9 cellular contexts compared by ENCODE assay signal in the genomic region with DNA sequence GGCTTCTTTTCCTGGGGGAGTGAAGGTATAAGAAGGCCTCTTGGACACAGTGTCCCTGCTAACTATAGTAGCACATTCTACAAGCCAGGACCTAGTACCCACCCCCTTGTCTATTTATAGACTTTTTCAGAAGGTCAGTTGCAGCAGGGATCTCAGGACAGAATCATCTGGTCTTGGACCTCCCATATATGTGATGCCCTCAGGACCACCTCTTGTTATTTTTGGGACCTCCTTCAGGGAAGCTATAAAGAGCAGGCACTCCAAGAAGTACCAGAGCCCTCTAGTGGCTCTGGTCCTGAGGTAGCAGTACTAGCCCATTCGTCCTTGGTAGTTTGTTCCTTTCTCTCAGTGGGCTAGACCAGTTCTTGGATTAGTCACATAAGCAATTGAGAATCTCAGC. TPM values are rescaled to one million over a fixed set of nuclear protein-coding genes. Genes with fewer than 3 reads are reported as not detected.
DNase-seq lines count a peak whose midpoint lies in the region; ATAC-seq, FAIRE-seq and TF ChIP-seq lines count a peak whose summit lies in the region.
"Had no signal": no experiment of that assay in that cellular context is flagged by ENCODE, and none has a peak within 500 bp of the region (broad histone marks: within the 10 kb centered on the region; RNA-seq: fewer than 3 reads in every experiment).

No MANE protein-coding gene starts in this region.

- no peak overlapping the region for H3K4me3 Mint-ChIP-seq in neural crest cell

- H3K4me1 Mint-ChIP-seq in neural crest cell: peaks cover 16% of the 10 kb centered on the region

- DNase-seq in LNCaP clone FGC (ENCODE audit: low read depth) (no peak), coronary artery (ENCODE audit: low spot score) (no peak), neural crest cell (ENCODE audit: low read depth, low spot score) (no peak), middle frontal gyrus (ENCODE audit: extremely low spot score, low spot score) (no peak), stomach (no peak)

- TF ChIP-seq CTCF in LNCaP clone FGC (IDR thresholded peaks at IDR 0.05; ENCODE audit: control insufficient read depth, extremely low read depth, insufficient read depth): peak; percentile 19; the same call in 1 of the 2 replicates
- no peak for TF ChIP-seq CTCF in coronary artery (IDR thresholded peaks at IDR 0.05)
- peak; percentile 52 for TF ChIP-seq CTCF in neural crest cell (conservative IDR thresholded peaks at IDR 0.05)
- TF ChIP-seq CTCF in stomach (IDR thresholded peaks at IDR 0.05): peak in 3 of 7 experiments; percentile 6 to 11 (median 9)

- peaks cover 50 to 75% (median 68%) of the 10 kb centered on the region in 4 donors for H3K36me3 ChIP-seq in stomach

- WGBS in stomach, 5 donors: 9 to 20% (median 10%) methylated on average over 1 of the region's 1 CpG

- H3K4me3 ChIP-seq in LNCaP clone FGC (ENCODE audit: low read depth, low read length) (no peak overlapping the region), coronary artery (no peak overlapping the region), stomach (no peak overlapping the region)

- H3K27me3 Mint-ChIP-seq in neural crest cell (ENCODE audit: low read depth): no peaks in the 10 kb centered on the region

- ATAC-seq in GM18498 (IDR thresholded peaks at IDR 0.05; ENCODE audit: unreplicated experiment) (no peak), HG03565 (IDR thresholded peaks at IDR 0.05; ENCODE audit: unreplicated experiment) (no peak)

- intact Hi-C loops in stomach (cut with DNase I; ENCODE audit: low total_unique reads): no loop called here

- H3K9me3 Mint-ChIP-seq in neural crest cell: no peaks in the 10 kb centered on the region

- H3K27me3 ChIP-seq in stomach: no peaks in the 10 kb centered on the region

- peak; percentile 23 for FAIRE-seq in G401.6 (lab: Jason Lieb, UNC)
- FAIRE-seq: colon had no signal

- H3K36me3 Mint-ChIP-seq in neural crest cell (ENCODE audit: low read depth): peaks cover 22% of the 10 kb centered on the region

- H3K27ac ChIP-seq in coronary artery (peak overlapping the region; percentile 33 to 49), stomach (peak overlapping the region in 1 of 5 donors; percentile 54)

- no peak overlapping the region for H3K27ac Mint-ChIP-seq in neural crest cell (ENCODE audit: unreplicated experiment)

- TF ChIP-seq EP300 in stomach (IDR thresholded peaks at IDR 0.05): no peak

- no peaks in the 10 kb centered on the region for H3K9me3 ChIP-seq in stomach

- peaks cover 10 to 28% (median 15%) of the 10 kb centered on the region in 4 donors for H3K4me1 ChIP-seq in stomach

- no peak for TF ChIP-seq POLR2A in stomach (IDR thresholded peaks at IDR 0.05)

RNA-seq across cellular contexts. Expression of gene COQ10A, which starts 4.3 kb away (rescaled TPM):
- 23.2 and 23.3 TPM in 2 replicates for total RNA-seq in neural crest cell
- total RNA-seq in stomach: 10 to 100 TPM in 2 of 5 donors, 1 to 10 TPM in 3; 6.8 to 86.4 (median 9.4) TPM
- polyA plus RNA-seq in stomach: 10 to 100 TPM in 1 of 3 donors, 1 to 10 TPM in 2; 4.4 to 10.1 (median 7.0) TPM

RNA-seq across cellular contexts. Expression of gene ANKRD52, which starts 12.8 kb away (rescaled TPM):
- total RNA-seq in neural crest cell (61.4 and 68.0 TPM in 2 replicates), stomach (10 to 100 TPM in 4 of 5 donors, 1 to 10 TPM in 1; 2.3 to 28.3 (median 14.2) TPM)
- 1 to 10 TPM; 3.1 to 6.7 (median 3.4) TPM for polyA plus RNA-seq in stomach

RNA-seq across cellular contexts. Expression of gene CS, which starts 29.1 kb away (rescaled TPM):
- total RNA-seq in neural crest cell: 295 and 302 TPM in 2 replicates
- total RNA-seq in stomach: 100 to 1,000 TPM; 109 to 174 (median 135) TPM
- 10 to 100 TPM; 51.9 to 63.7 (median 55.4) TPM for polyA plus RNA-seq in stomach

RNA-seq across cellular contexts. Expression of gene SLC39A5, which starts 41.2 kb away (rescaled TPM):
- total RNA-seq in neural crest cell: 0.65 and 1.0 TPM in 2 replicates
- total RNA-seq in stomach: 100 to 1,000 TPM in 1 of 5 donors, 10 to 100 TPM in 1, 1 to 10 TPM in 1, not detected in 2; 8.0 to 450 (median 18.7) TPM
- polyA plus RNA-seq in stomach: under 1 TPM in 2 of 3 donors, not detected in 1; 0.15 to 1.00 TPM

RNA-seq across cellular contexts. Expression of gene CNPY2, which starts 44.8 kb away (rescaled TPM):
- total RNA-seq in neural crest cell (242 and 244 TPM in 2 replicates), stomach (100 to 1,000 TPM in 1 of 5 donors, 10 to 100 TPM in 4; 39.7 to 112 (median 94.1) TPM)
- 100 to 1,000 TPM in 1 of 3 donors, 10 to 100 TPM in 2; 71.0 to 105 (median 73.9) TPM for polyA plus RNA-seq in stomach
